ENCODE assay signal across 7 cellular contexts in the genomic region with DNA sequence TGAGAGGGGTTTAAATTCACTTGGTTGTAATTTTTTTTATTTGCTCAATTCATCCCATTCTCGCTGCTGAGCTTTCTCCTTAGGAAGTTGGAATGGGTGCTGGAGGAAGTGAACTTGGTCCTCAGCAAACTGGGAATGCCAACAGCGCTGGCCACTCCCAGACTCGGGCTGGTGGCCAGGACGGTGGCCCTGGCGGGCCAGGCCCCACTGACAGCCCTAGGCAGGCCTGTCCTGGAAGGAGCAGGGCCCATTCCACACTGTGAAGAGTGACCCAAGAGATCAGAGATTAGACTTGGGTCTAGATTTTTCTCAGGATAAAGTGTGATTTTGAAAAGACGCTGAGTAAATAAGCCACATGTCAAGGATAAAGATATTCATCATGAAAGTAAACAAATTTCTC.
DNase-seq lines count a peak whose midpoint lies in the region; ATAC-seq, FAIRE-seq and TF ChIP-seq lines count a peak whose summit lies in the region.

No MANE protein-coding gene starts in this region.

- intact Hi-C loops in GM12878 (cut with micrococcal nuclease; ENCODE audit: unreplicated experiment): loop anchor here (5.0 kb wide), 2 partner anchors 114 to 134 kb away; a partner anchor contains a TSS

- TF ChIP-seq RAD21 in GM12878 (IDR thresholded peaks at IDR 0.05; ENCODE audit: insufficient read depth, low read depth, low read length) (no peak), liver (IDR thresholded peaks at IDR 0.05) (peak; percentile 25 to 46)

- no peak overlapping the region for H3K9ac ChIP-seq in GM12878 (ENCODE audit: control insufficient read depth, insufficient read depth, low read length)
- no peak overlapping the region for H3K9ac ChIP-seq in liver (ENCODE audit: low read depth in 1 of 2, low read length in 2 of 2)
- H3K9ac ChIP-seq in subcutaneous abdominal adipose tissue (ENCODE audit: low read length in 5 of 5): peak overlapping the region in 3 of 5 donors; percentile 12 to 31 (median 19)

- in situ Hi-C loops in GM12878 (cut with MboI): no loop called here

- H3K4me1 ChIP-seq in GM12878 (ENCODE audit: control insufficient read depth, insufficient read depth, low read length): peaks cover 44% of the 10 kb centered on the region
- peaks cover 16 to 32% (median 26%) of the 10 kb centered on the region in 4 donors for H3K4me1 ChIP-seq in liver (ENCODE audit: control insufficient read depth in 4 of 4, insufficient read depth in 4 of 4, low read length in 3 of 4)
- peaks cover 32 to 72% (median 63%) of the 10 kb centered on the region in 5 donors for H3K4me1 ChIP-seq in subcutaneous abdominal adipose tissue (ENCODE audit: control insufficient read depth in 5 of 5, insufficient read depth in 5 of 5, low read length in 5 of 5)

- CTCF ChIA-PET in GM12878 (lab: Yijun Ruan, JAX): interaction anchor here (1.0 to 2.7 kb wide), 13 partner anchors 10 to 666 kb away, joined by 3 to 10 read pairs (median 5); no protein-coding TSS in a partner anchor

- peak overlapping the region; percentile 30; the same call in 1 of the 2 replicates for H3K4me2 ChIP-seq in GM12878 (ENCODE audit: control insufficient read depth, insufficient read depth)

- H3K9me3 ChIP-seq in KOPT-K1 (ENCODE audit: insufficient read depth, low read length, poor library complexity, severe bottlenecking): no peaks in the 10 kb centered on the region
- no peaks in the 10 kb centered on the region; the same call in 2 of the 3 replicates for H3K9me3 ChIP-seq in GM12878 (replicated peaks; ENCODE audit: control insufficient read depth, insufficient read depth, low read length)
- no peaks in the 10 kb centered on the region for H3K9me3 ChIP-seq in liver (ENCODE audit: control insufficient read depth in 4 of 4, low read length in 3 of 4)
- no peaks in the 10 kb centered on the region for H3K9me3 ChIP-seq in subcutaneous abdominal adipose tissue (ENCODE audit: control insufficient read depth in 5 of 5, low read length in 5 of 5)

- H3K79me2 ChIP-seq in GM12878 (ENCODE audit: control insufficient read depth, insufficient read depth, low read length): no peaks in the 10 kb centered on the region

- TF ChIP-seq POLR2A in GM12878 (IDR thresholded peaks at IDR 0.05; ENCODE audit: low read depth, low read length): no peak

- DNase-seq in GM12878 (ENCODE audit: low read depth, low spot score): no peak
- no peak for DNase-seq in pons (ENCODE audit: low spot score)

- H3K27me3 ChIP-seq in GM12878 (replicated peaks in 1 of 2; ENCODE audit: control insufficient read depth in 2 of 2, insufficient read depth in 2 of 2, low read length in 1 of 2) (no peaks in the 10 kb centered on the region; a peak in 1 of 4 replicates), liver (ENCODE audit: control insufficient read depth in 4 of 4, insufficient read depth in 4 of 4, low read length in 3 of 4) (no peaks in the 10 kb centered on the region), subcutaneous abdominal adipose tissue (ENCODE audit: control insufficient read depth in 5 of 5, insufficient read depth in 4 of 5, low read length in 5 of 5) (peaks cover 0 to 3% (median 0%) of the 10 kb centered on the region in 5 donors)

- POLR2A ChIA-PET in GM12878 (lab: Charles Lee): interaction anchor here (0.6 kb wide), 1 partner anchor 498 kb away, joined by 3 read pairs; no protein-coding TSS in a partner anchor

- no TSS peak for BruUV-seq in GM12878 (replicated peaks; lab: Mats Ljungman, UMichigan)

- SMC1A ChIA-PET in GM12878 (lab: Charles Lee; ENCODE audit: uncharacterized antibody, unreplicated experiment): interaction anchor here (0.6 to 2.6 kb wide), 13 partner anchors 15 to 130 kb away, joined by 3 to 16 read pairs (median 5); no protein-coding TSS in a partner anchor

- WGBS in GM12878 (ENCODE audit: insufficient coverage, insufficient replicate concordance, low lambda C conversion rate, missing lambda C conversion rate): 75% methylated on average over 6 of the region's 6 CpGs
- WGBS in liver: 19% methylated on average over 6 of the region's 6 CpGs

- H3K27ac ChIP-seq in KOPT-K1 (ENCODE audit: low read depth, low read length, poor library complexity, severe bottlenecking) (peak overlapping the region; percentile 74), GM12878 (ENCODE audit: control insufficient read depth, insufficient read depth) (no peak overlapping the region), liver (ENCODE audit: low read depth in 1 of 2, low read length in 2 of 2) (peak overlapping the region in 1 of 2 donors; percentile 22), subcutaneous abdominal adipose tissue (ENCODE audit: low read depth, low read length) (peak overlapping the region; percentile 28)

- H4K20me1 ChIP-seq in GM12878 (ENCODE audit: control insufficient read depth, insufficient read depth): peaks cover 10% of the 10 kb centered on the region; the same call in 1 of the 2 replicates

- TF ChIP-seq CTCF in GM12878 (IDR thresholded peaks at IDR 0.05 in 2 of 3, conservative IDR thresholded peaks at IDR 0.05 in 1 of 3; ENCODE audit: control insufficient read depth in 2 of 3, extremely low read depth in 1 of 3, insufficient read depth in 1 of 3, low read depth in 3 of 3, low read length in 3 of 3) (no peak), liver (IDR thresholded peaks at IDR 0.05; ENCODE audit: low read depth, low read length, missing input control) (no peak)

- no peak for ATAC-seq in GM12878
- ATAC-seq in HG02981 (IDR thresholded peaks at IDR 0.05; ENCODE audit: unreplicated experiment): no peak
- ATAC-seq in HG02678 (IDR thresholded peaks at IDR 0.05; ENCODE audit: unreplicated experiment): no peak

- RAD21 ChIA-PET in GM12878 (lab: Charles Lee; ENCODE audit: unreplicated experiment): interaction anchor here (1.0 to 2.5 kb wide), 13 partner anchors 9 to 134 kb away, joined by 3 to 9 read pairs (median 5); a partner anchor contains a TSS

- H3K4me3 ChIP-seq in GM12878 (no peak overlapping the region), liver (ENCODE audit: low read depth in 1 of 3, low read length in 3 of 3) (no peak overlapping the region), subcutaneous abdominal adipose tissue (ENCODE audit: low read depth in 1 of 5, low read length in 5 of 5) (no peak overlapping the region)

- no peak for FAIRE-seq in GM12878 (lab: Jason Lieb, UNC)

- H3K36me3 ChIP-seq in KOPT-K1 (ENCODE audit: insufficient read depth, low read length) (peaks cover 20% of the 10 kb centered on the region), GM12878 (ENCODE audit: control insufficient read depth in 2 of 2, insufficient read depth in 2 of 2, low read length in 1 of 2) (no peaks in the 10 kb centered on the region), liver (ENCODE audit: control insufficient read depth in 4 of 4, insufficient read depth in 3 of 4, low read depth in 1 of 4, low read length in 3 of 4) (no peaks in the 10 kb centered on the region), subcutaneous abdominal adipose tissue (ENCODE audit: control insufficient read depth in 5 of 5, insufficient read depth in 5 of 5, low read length in 5 of 5) (no peaks in the 10 kb centered on the region)

- TF ChIP-seq EP300 in GM12878 (IDR thresholded peaks at IDR 0.05; ENCODE audit: borderline replicate concordance in 1 of 2, control insufficient read depth in 1 of 2, low read depth in 2 of 2, low read length in 2 of 2): no peak

- no peak overlapping the region for H2AFZ ChIP-seq in GM12878 (ENCODE audit: control insufficient read depth, low read depth, low read length)

TF ChIP-seq in GM12878, 131 proteins besides CTCF, POLR2A, EP300 and RAD21:
- TF ChIP-seq, protein P1, sequence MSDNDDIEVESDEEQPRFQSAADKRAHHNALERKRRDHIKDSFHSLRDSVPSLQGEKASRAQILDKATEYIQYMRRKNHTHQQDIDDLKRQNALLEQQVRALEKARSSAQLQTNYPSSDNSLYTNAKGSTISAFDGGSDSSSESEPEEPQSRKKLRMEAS (IDR thresholded peaks at IDR 0.05; ENCODE audit: low read depth, low read length): no peak
- TF ChIP-seq TBL1XR1 (IDR thresholded peaks at IDR 0.05; ENCODE audit: low read depth, low read length): no peak
- TF ChIP-seq SMC3 (IDR thresholded peaks at IDR 0.05; ENCODE audit: borderline replicate concordance, low read length): no peak
- no peak for TF ChIP-seq NR2C1 (IDR thresholded peaks at IDR 0.05)
- no peak for TF ChIP-seq HDGF (IDR thresholded peaks at IDR 0.05)
TF ChIP-seq in GM12878: peak in this region for 0.

TF ChIP-seq in liver, 16 proteins besides CTCF, POLR2A, EP300 and RAD21 (continues in another document):
- TF ChIP-seq HNF4A (conservative IDR thresholded peaks at IDR 0.05): peak; percentile 61 to 69
- TF ChIP-seq, protein P2, sequence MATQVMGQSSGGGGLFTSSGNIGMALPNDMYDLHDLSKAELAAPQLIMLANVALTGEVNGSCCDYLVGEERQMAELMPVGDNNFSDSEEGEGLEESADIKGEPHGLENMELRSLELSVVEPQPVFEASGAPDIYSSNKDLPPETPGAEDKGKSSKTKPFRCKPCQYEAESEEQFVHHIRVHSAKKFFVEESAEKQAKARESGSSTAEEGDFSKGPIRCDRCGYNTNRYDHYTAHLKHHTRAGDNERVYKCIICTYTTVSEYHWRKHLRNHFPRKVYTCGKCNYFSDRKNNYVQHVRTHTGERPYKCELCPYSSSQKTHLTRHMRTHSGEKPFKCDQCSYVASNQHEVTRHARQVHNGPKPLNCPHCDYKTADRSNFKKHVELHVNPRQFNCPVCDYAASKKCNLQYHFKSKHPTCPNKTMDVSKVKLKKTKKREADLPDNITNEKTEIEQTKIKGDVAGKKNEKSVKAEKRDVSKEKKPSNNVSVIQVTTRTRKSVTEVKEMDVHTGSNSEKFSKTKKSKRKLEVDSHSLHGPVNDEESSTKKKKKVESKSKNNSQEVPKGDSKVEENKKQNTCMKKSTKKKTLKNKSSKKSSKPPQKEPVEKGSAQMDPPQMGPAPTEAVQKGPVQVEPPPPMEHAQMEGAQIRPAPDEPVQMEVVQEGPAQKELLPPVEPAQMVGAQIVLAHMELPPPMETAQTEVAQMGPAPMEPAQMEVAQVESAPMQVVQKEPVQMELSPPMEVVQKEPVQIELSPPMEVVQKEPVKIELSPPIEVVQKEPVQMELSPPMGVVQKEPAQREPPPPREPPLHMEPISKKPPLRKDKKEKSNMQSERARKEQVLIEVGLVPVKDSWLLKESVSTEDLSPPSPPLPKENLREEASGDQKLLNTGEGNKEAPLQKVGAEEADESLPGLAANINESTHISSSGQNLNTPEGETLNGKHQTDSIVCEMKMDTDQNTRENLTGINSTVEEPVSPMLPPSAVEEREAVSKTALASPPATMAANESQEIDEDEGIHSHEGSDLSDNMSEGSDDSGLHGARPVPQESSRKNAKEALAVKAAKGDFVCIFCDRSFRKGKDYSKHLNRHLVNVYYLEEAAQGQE (IDR thresholded peaks at IDR 0.05): no peak
- TF ChIP-seq RXRA (IDR thresholded peaks at IDR 0.05): no peak
- TF ChIP-seq NR2F2 (IDR thresholded peaks at IDR 0.05): no peak
- TF ChIP-seq FOXA1 (IDR thresholded peaks at IDR 0.05): no peak

Comparison
In these comparisons a context has a peak if more than half of its experiments do, and no peak if none do; other contexts are left out.
1. H3K9ac ChIP-seq: peak in subcutaneous abdominal adipose tissue (3 of 5); none in GM12878 (single experiment) and liver (0 of 2).